In the genomic region with DNA sequence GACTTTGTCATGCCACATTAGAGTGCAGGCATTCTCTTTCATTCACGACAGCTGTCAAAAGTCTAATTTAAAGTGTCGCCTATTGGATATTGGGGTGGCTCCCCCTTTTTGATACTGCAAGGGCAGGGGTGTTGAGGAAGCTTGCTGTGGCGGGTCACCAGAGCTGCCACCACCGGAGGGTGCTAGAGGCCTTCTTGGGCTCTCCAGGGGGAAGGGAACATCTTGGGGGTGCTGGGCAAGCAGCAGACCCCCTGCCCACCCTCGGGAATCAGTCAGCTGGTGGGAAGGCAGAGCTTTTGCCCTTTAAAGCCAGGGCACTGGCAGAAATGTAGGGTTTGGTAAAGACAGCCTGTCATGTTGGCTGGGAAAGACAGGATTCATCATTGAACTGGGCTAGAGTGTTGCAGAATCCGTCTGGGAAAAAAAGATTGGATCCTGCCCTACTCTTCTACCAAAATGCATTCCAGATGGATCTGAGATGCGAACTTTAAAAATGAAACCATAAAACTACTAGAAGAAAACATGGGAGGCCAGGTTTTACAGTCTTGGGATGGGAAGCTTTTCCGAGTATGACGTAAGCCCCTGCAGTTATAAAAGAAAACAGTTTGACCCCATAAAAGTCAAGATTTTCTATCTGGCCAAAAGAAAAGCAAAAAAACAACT, we compare ENCODE assay signal across 11 cellular contexts. TPM values are rescaled to one million over a fixed set of nuclear protein-coding genes. Genes with fewer than 3 reads are reported as not detected.
DNase-seq lines count a peak whose midpoint lies in the region; ATAC-seq and TF ChIP-seq lines count a peak whose summit lies in the region.
"Had no signal": no experiment of that assay in that cellular context is flagged by ENCODE, and none has a peak within 500 bp of the region (broad histone marks: within the 10 kb centered on the region; RNA-seq: fewer than 3 reads in every experiment).

No MANE protein-coding gene starts in this region.

- H4K8ac ChIP-seq in mesendoderm (ENCODE audit: low read depth, low read length) = no peak overlapping the region

- intact Hi-C loops in breast epithelium (cut with DNase I; ENCODE audit: low total_unique reads) = no loop called here

- peaks cover 32% of the 10 kb centered on the region for H3K79me2 ChIP-seq in mesendoderm (ENCODE audit: control insufficient read depth, insufficient read depth, low read length)

- H3K9ac ChIP-seq in skeletal muscle satellite cell (ENCODE audit: low read depth, low read length) (peak overlapping the region; percentile 86), mesendoderm (ENCODE audit: low read length) (no peak overlapping the region)

- CTCF ChIA-PET in RWPE1 (lab: Yijun Ruan, JAX) = interaction anchor here (1.0 kb wide), 1 partner anchor 46 kb away, joined by 3 read pairs; no protein-coding TSS in a partner anchor

- peaks cover 62% of the 10 kb centered on the region for H3K79me1 ChIP-seq in mesendoderm (ENCODE audit: low read length)

- no peak overlapping the region for H2AK5ac ChIP-seq in mesendoderm (ENCODE audit: low read length)

- H3K36me3 ChIP-seq in skeletal muscle satellite cell (ENCODE audit: insufficient read depth, low read length) = peaks cover 45% of the 10 kb centered on the region
- no peaks in the 10 kb centered on the region for H3K36me3 ChIP-seq in mesendoderm (ENCODE audit: control insufficient read depth, insufficient read depth, low read length)
- H3K36me3 ChIP-seq in breast epithelium = no peaks in the 10 kb centered on the region

- H3K56ac ChIP-seq in mesendoderm (ENCODE audit: low read length) = no peak overlapping the region

- DNase-seq in GM03348 (ENCODE audit: low spot score) (peak; percentile 73), RWPE1 (ENCODE audit: low spot score) (no peak), fibroblast of the aortic adventitia (ENCODE audit: low read depth) (peak; percentile 76), mesendoderm (no peak), NCI-H146 (lab: John Stamatoyannopoulos, UW) (no peak), breast epithelium (ENCODE audit: low spot score in 2 of 2) (no peak)
- DNase-seq: activated CD4-positive, alpha-beta memory T cell treated with anti-CD3 and anti-CD28 coated beads, Interleukin-2, amount 10 ng/mL, durations not matched to agents 7 days and 5 days; activated effector memory CD4-positive, alpha-beta T cell treated with anti-CD3 and anti-CD28 coated beads, Interleukin-2, amount 50 U/mL, for 16 hours; T-helper 17 cell had no signal

- TF ChIP-seq CTCF in RWPE1 (conservative IDR thresholded peaks at IDR 0.05; ENCODE audit: low read depth) (no peak), fibroblast of the aortic adventitia (IDR thresholded peaks at IDR 0.05; ENCODE audit: insufficient read depth, low read length) (peak; percentile 44), breast epithelium (IDR thresholded peaks at IDR 0.05) (no peak)

- H3K4me1 ChIP-seq in skeletal muscle satellite cell (ENCODE audit: control insufficient read depth, insufficient read depth, low read length) (peaks cover 66% of the 10 kb centered on the region), mesendoderm (ENCODE audit: control insufficient read depth, low read depth, low read length) (no peaks in the 10 kb centered on the region), breast epithelium (no peaks in the 10 kb centered on the region)

- H2BK120ac ChIP-seq in mesendoderm (ENCODE audit: low read depth, low read length) = no peak overlapping the region

- no peak overlapping the region for H3K18ac ChIP-seq in mesendoderm (ENCODE audit: low read length)

- no peak overlapping the region for H2BK15ac ChIP-seq in mesendoderm (replicated peaks; ENCODE audit: low read depth)

- peak overlapping the region; percentile 17; the same call in 1 of the 2 replicates for H3K27ac ChIP-seq in RWPE1
- no peak overlapping the region for H3K27ac ChIP-seq in mesendoderm (ENCODE audit: low read depth, low read length)
- H3K27ac ChIP-seq in breast epithelium = peak overlapping the region in 1 of 2 donors; percentile 48

- H3K27me3 ChIP-seq in skeletal muscle satellite cell (ENCODE audit: control insufficient read depth, insufficient read depth, low read length) (no peaks in the 10 kb centered on the region), mesendoderm (ENCODE audit: insufficient read depth, low read length, poor library complexity) (no peaks in the 10 kb centered on the region), breast epithelium (no peaks in the 10 kb centered on the region)

- WGBS in mesendoderm (ENCODE audit: extremely low coverage, insufficient coverage, low lambda C conversion rate) = no CpG with 5 or more reads among the region's 9 CpGs

- POLR2A ChIA-PET in RWPE1 (lab: Yijun Ruan, JAX; ENCODE audit: low non-redundant PET) = no interaction called here

- no peak overlapping the region for H2BK5ac ChIP-seq in mesendoderm (ENCODE audit: low read length)

- H3K9me3 ChIP-seq in skeletal muscle satellite cell (replicated peaks; ENCODE audit: low read length) (no peaks in the 10 kb centered on the region), breast epithelium (peaks cover 0 to 7% of the 10 kb centered on the region in 2 donors)

- H3K4me3 ChIP-seq in fibroblast of the aortic adventitia (ENCODE audit: low read depth, low read length) = peak overlapping the region; percentile 9
- no peak overlapping the region for H3K4me3 ChIP-seq in skeletal muscle satellite cell (ENCODE audit: low read length)
- H3K4me3 ChIP-seq in mesendoderm (ENCODE audit: low read length) = no peak overlapping the region
- no peak overlapping the region for H3K4me3 ChIP-seq in breast epithelium

- H3K4me2 ChIP-seq in skeletal muscle satellite cell (ENCODE audit: low read length) = no peak overlapping the region
- H3K4me2 ChIP-seq in mesendoderm (ENCODE audit: low read length) = no peak overlapping the region

- H3K4ac ChIP-seq in mesendoderm (ENCODE audit: low read depth, low read length) = no peak overlapping the region

- H3K23ac ChIP-seq in mesendoderm (ENCODE audit: low read length) = no peak overlapping the region

- no peak overlapping the region for H4K5ac ChIP-seq in mesendoderm (ENCODE audit: low read length)

- ATAC-seq in HG02610 (IDR thresholded peaks at IDR 0.05; ENCODE audit: unreplicated experiment) = no peak
- ATAC-seq: T-helper 17 cell had no signal

- TF ChIP-seq POLR2A in breast epithelium (IDR thresholded peaks at IDR 0.05) = no peak

RNA-seq across cellular contexts. Expression of gene COL5A1, which starts 22.3 kb away (rescaled TPM):
- total RNA-seq in fibroblast of the aortic adventitia (ENCODE audit: low replicate concordance) (171 and 188 TPM in 2 replicates), breast epithelium (10 to 100 TPM; 12.1 to 17.0 (median 15.4) TPM)
- 64.6 and 148 TPM in 2 replicates for total RNA-seq in skeletal muscle satellite cell (2012; rRNA removed)
- polyA plus RNA-seq in mesendoderm (2013, experiment 1 of 2) = 23.5 TPM
- 21.5 TPM for polyA plus RNA-seq in mesendoderm (2013, experiment 2 of 2)

Comparison
In these comparisons a context has a peak if more than half of its experiments do, and no peak if none do; other contexts are left out.
1. DNase-seq: peak in GM03348 (single experiment) and fibroblast of the aortic adventitia (single experiment); none in RWPE1 (single experiment), mesendoderm (single experiment), NCI-H146 (single experiment) and breast epithelium (0 of 2).